25 cellular contexts compared by ENCODE assay signal in the genomic region with DNA sequence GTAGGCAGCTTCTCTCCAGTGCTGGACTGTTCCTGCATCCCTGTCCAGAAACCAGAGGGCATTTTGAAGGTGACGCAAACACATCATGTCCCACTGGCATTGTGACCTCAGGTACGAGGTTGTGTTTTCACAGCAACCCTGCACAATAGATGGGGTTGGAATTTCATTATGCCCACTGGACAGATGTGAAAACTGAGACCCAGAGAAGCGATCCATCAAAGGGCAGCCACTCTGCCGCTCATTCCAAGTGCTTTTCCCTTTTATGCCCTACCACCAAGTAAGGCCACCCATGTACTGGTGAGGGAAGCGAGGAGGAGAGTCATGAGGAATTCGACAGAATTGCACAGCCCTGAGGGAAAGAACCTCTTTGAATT.
"Had no signal": no experiment of that assay in that cellular context is flagged by ENCODE, and none has a peak within 500 bp of the region (broad histone marks: within the 10 kb centered on the region; RNA-seq: fewer than 3 reads in every experiment).

No MANE protein-coding gene starts in this region.

- H3K9me3 Mint-ChIP-seq: activated naive CD4-positive, alpha-beta T cell treated with anti-CD3 and anti-CD28 coated beads, Interleukin-2, amount 10 ng/mL, durations not matched to agents 7 days and 5 days; activated naive CD8-positive, alpha-beta T cell treated with anti-CD3 and anti-CD28 coated beads for 36 hours; activated T-helper 1 cell treated with anti-CD3 and anti-CD28 coated beads, Interleukin-12 subunit alpha, Interleukin-12 subunit beta, Interleukin-2, Interleukin-4 antibody, amounts not matched to agents 30 ng/mL and 10 ng/mL and 1 ng/mL, durations not matched to agents 14 hours and 24 hours and 36 hours; T-helper 1 cell treated with Interleukin-12 subunit alpha and Interleukin-12 subunit beta and Interleukin-4 antibody, amounts not matched to agents 30 μg/mL and 1 μg/mL, for 36 hours; WTC11 had no signal

- H3K36me3 ChIP-seq: brain microvascular endothelial cell, cardiac muscle cell had no signal

- H3K4me3 Mint-ChIP-seq: activated CD8-positive, alpha-beta T cell treated with anti-CD3 and anti-CD28 coated beads, Interleukin-2, amount 10 ng/mL, durations not matched to agents 7 days and 5 days; activated naive CD4-positive, alpha-beta T cell treated with anti-CD3 and anti-CD28 coated beads, Interleukin-2, amount 10 ng/mL, durations not matched to agents 7 days and 5 days; activated naive CD8-positive, alpha-beta T cell treated with anti-CD3 and anti-CD28 coated beads for 36 hours; activated T-helper 1 cell treated with anti-CD3 and anti-CD28 coated beads, Interleukin-12 subunit alpha, Interleukin-12 subunit beta, Interleukin-2, Interleukin-4 antibody, amounts not matched to agents 30 ng/mL and 10 ng/mL and 1 ng/mL, durations not matched to agents 14 hours and 24 hours and 36 hours; T-helper 1 cell treated with Interleukin-12 subunit alpha and Interleukin-12 subunit beta and Interleukin-4 antibody, amounts not matched to agents 30 μg/mL and 1 μg/mL, for 36 hours; WTC11 had no signal

- H3K4me1 Mint-ChIP-seq: activated naive CD4-positive, alpha-beta T cell treated with anti-CD3 and anti-CD28 coated beads, Interleukin-2, amount 10 ng/mL, durations not matched to agents 7 days and 5 days; activated naive CD8-positive, alpha-beta T cell treated with anti-CD3 and anti-CD28 coated beads for 36 hours had no signal

- H3K36me3 Mint-ChIP-seq: activated naive CD4-positive, alpha-beta T cell treated with anti-CD3 and anti-CD28 coated beads, Interleukin-2, amount 10 ng/mL, durations not matched to agents 7 days and 5 days; activated naive CD8-positive, alpha-beta T cell treated with anti-CD3 and anti-CD28 coated beads for 36 hours; WTC11 had no signal

- H3K4me3 ChIP-seq: cardiac muscle cell had no signal

- ATAC-seq: activated CD8-positive, alpha-beta T cell treated with anti-CD3 and anti-CD28 coated beads, Interleukin-2, amount 10 ng/mL, durations not matched to agents 7 days and 5 days; WTC11 had no signal

- H3K27ac Mint-ChIP-seq: activated CD8-positive, alpha-beta T cell treated with anti-CD3 and anti-CD28 coated beads, Interleukin-2, amount 10 ng/mL, durations not matched to agents 7 days and 5 days; activated naive CD4-positive, alpha-beta T cell treated with anti-CD3 and anti-CD28 coated beads, Interleukin-2, amount 10 ng/mL, durations not matched to agents 7 days and 5 days; activated naive CD8-positive, alpha-beta T cell treated with anti-CD3 and anti-CD28 coated beads for 36 hours; activated T-helper 1 cell treated with anti-CD3 and anti-CD28 coated beads, Interleukin-12 subunit alpha, Interleukin-12 subunit beta, Interleukin-2, Interleukin-4 antibody, amounts not matched to agents 30 ng/mL and 10 ng/mL and 1 ng/mL, durations not matched to agents 14 hours and 24 hours and 36 hours; T-helper 1 cell treated with Interleukin-12 subunit alpha and Interleukin-12 subunit beta and Interleukin-4 antibody, amounts not matched to agents 30 μg/mL and 1 μg/mL, for 36 hours; WTC11 had no signal

- DNase-seq: activated CD4-positive, alpha-beta T cell treated with anti-CD3 and anti-CD28 coated beads for 48 hours; activated CD4-positive, alpha-beta T cell treated with anti-CD3 and anti-CD28 coated beads, Interleukin-2, amount 50 U/mL, for 4 hours; activated CD4-positive, CD25-positive, alpha-beta regulatory T cell treated with anti-CD3 and anti-CD28 coated beads, Interleukin-2, amount 50 U/mL, for 72 hours; activated CD8-positive, alpha-beta memory T cell treated with anti-CD3 and anti-CD28 coated beads, Interleukin-2, amount 50 U/mL, for 48 hours; activated CD8-positive, alpha-beta T cell treated with anti-CD3 and anti-CD28 coated beads, Interleukin-2, amount 10 ng/mL, durations not matched to agents 7 days and 5 days; activated gamma-delta T cell; activated naive CD4-positive, alpha-beta T cell treated with anti-CD3 and anti-CD28 coated beads, Interleukin-2, amount 10 ng/mL, durations not matched to agents 7 days and 5 days; activated naive CD8-positive, alpha-beta T cell treated with anti-CD3 and anti-CD28 coated beads for 36 hours; activated T-cell treated with anti-CD3 and anti-CD28 coated beads, Interleukin-2, amount 50 U/mL, for 1 hour; brain microvascular endothelial cell; KG1; NCI-H1417 treated with DMSO at 0.1 percent for 48 hours; NCI-H1694; NCI-H2029; NCI-H2107; NCI-H2171 treated with DMSO at 0.1 percent for 48 hours; NCI-H226; NCI-H526; NCI-H774; OCI-M1; SHP77 had no signal

- H3K27ac ChIP-seq: brain microvascular endothelial cell, cardiac muscle cell had no signal

- H3K27me3 ChIP-seq: brain microvascular endothelial cell, cardiac muscle cell had no signal
